10 cellular contexts compared by ENCODE assay signal in genomic region chrX:146144090-146144489, GRCh38.
"Had no signal": no experiment of that assay in that cellular context is flagged by ENCODE, and none has a peak within 500 bp of the region (broad histone marks: within the 10 kb centered on the region; RNA-seq: fewer than 3 reads in every experiment).

No MANE protein-coding gene starts in this region.

- ATAC-seq: HCT116, HepG2 had no signal

- H3K4me3 Mint-ChIP-seq: HFFc6, IgD-negative memory B cell had no signal

- H3K36me3 ChIP-seq: HAP-1 had no signal

- H3K27ac ChIP-seq: GM23248, HL-60 had no signal

- H3K4me1 Mint-ChIP-seq: IgD-negative memory B cell had no signal

- H2AFZ ChIP-seq: GM23248 had no signal

- H3K27ac Mint-ChIP-seq: HFFc6, IgD-negative memory B cell had no signal

- H3K36me3 Mint-ChIP-seq: IgD-negative memory B cell had no signal

- H3K9ac ChIP-seq: GM23248 had no signal

- H3K4me3 ChIP-seq: GM23248, HAP-1 had no signal

- FAIRE-seq: HepG2 had no signal

- DNase-seq: GM23248, GOT3, H7, HFFc6, KBM-7 had no signal

- H3K4me1 ChIP-seq: HAP-1 had no signal

- H3K9me3 ChIP-seq: HAP-1 had no signal

- H3K27me3 Mint-ChIP-seq: IgD-negative memory B cell had no signal
